11 cellular contexts compared by ENCODE assay signal in genomic region chrX:138157850-138158249, GRCh38.
"Had no signal": no experiment of that assay in that cellular context is flagged by ENCODE, and none has a peak within 500 bp of the region (broad histone marks: within the 10 kb centered on the region; RNA-seq: fewer than 3 reads in every experiment).

No MANE protein-coding gene starts in this region.

- H3K4me2 ChIP-seq: GM23338 had no signal

- H3K9me3 ChIP-seq: HAP-1 had no signal

- H3K9me3 Mint-ChIP-seq: GM23338 had no signal

- H2AFZ ChIP-seq: GM23248, GM23338 had no signal

- H3K4me3 ChIP-seq: GM23248, GM23338, HAP-1 had no signal

- H3K36me3 ChIP-seq: HAP-1 had no signal

- H3K9ac ChIP-seq: GM23248 had no signal

- H3K27ac Mint-ChIP-seq: GM23338, H9, HFFc6 had no signal

- ATAC-seq: GM23338, HCT116 had no signal

- H3K4me1 ChIP-seq: HAP-1 had no signal

- H3K27ac ChIP-seq: GM23248 had no signal

- FAIRE-seq: H1, H54 had no signal

- DNase-seq: GM23248, GOT3, H7, H9, HCEC 1CT, HFFc6 had no signal

- H3K4me3 Mint-ChIP-seq: GM23338, H9, HFFc6 had no signal
